12 cellular contexts compared by ENCODE assay signal in the genomic region with DNA sequence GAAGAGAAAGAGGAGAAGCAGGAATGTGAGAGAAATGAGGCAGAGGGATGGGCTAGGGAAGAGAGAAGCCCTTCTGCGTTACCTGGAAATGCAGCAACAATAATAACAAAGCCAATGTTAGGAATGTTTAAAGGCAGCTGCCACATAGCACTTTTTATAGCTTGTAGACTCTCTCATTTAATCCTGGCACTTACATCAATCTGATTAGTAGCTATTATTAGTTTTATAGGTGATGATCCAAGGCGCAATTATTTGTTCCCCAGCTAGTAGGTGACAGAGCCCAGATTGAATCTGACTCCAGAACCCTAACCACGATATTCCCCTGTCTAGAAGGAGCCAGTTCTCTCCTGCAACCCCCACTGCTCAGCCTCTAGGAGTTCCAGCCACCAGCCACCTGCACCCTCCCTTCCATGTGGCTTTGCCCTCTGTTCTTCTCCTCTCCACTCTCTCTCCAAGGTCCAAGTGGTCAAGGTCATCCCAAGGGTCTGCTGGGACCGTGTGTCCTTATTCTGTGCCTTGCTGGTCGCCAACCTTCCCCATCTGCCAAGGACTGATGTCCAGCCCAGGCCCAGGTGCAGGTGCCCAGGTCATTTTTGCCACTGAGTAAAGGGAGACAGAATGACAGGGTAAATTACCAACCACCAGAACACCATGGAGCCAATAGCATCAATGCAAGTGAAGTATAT. TPM values are rescaled to one million over a fixed set of nuclear protein-coding genes. Genes with fewer than 3 reads are reported as not detected.
DNase-seq lines count a peak whose midpoint lies in the region; ATAC-seq, FAIRE-seq and TF ChIP-seq lines count a peak whose summit lies in the region.
"Had no signal": no experiment of that assay in that cellular context is flagged by ENCODE, and none has a peak within 500 bp of the region (broad histone marks: within the 10 kb centered on the region; RNA-seq: fewer than 3 reads in every experiment).

No MANE protein-coding gene starts in this region.

- 35% methylated on average over 5 of the region's 5 CpGs for WGBS in A549 (ENCODE audit: missing lambda C conversion rate)
- 88% methylated on average over 4 of the region's 5 CpGs for WGBS in mesenchymal stem cell

- no peak overlapping the region for H3K4ac ChIP-seq in mesenchymal stem cell (ENCODE audit: low read depth in 1 of 2, low read length in 2 of 2)

- TF ChIP-seq POLR2A in A549 (IDR thresholded peaks at IDR 0.05; ENCODE audit: low read length) = no peak

- peak overlapping the region; percentile 72 for H2AK5ac ChIP-seq in mesenchymal stem cell (ENCODE audit: low read length, severe bottlenecking)

- H3K9ac ChIP-seq in mesenchymal stem cell (ENCODE audit: low read length) = no peak overlapping the region

- no peak overlapping the region for H3K14ac ChIP-seq in mesenchymal stem cell (ENCODE audit: low read length in 2 of 2)

- no peak for DNase-seq in A549 (ENCODE audit: low read depth in 1 of 2, low spot score in 1 of 2)
- no peak for DNase-seq in CD8-positive, alpha-beta T cell
- DNase-seq in RWPE2 (ENCODE audit: low spot score) = no peak
- no peak for DNase-seq in mesenchymal stem cell
- no peak for DNase-seq in NK-92 treated with Interleukin-12 subunit alpha and Interleukin-12 subunit beta, amount 100 ng/mL, for 24 hours (lab: John Stamatoyannopoulos, UW)
- no peak for DNase-seq in NCI-H146 (lab: John Stamatoyannopoulos, UW)
- DNase-seq in activated CD8-positive, alpha-beta memory T cell treated with anti-CD3 and anti-CD28 coated beads, Interleukin-2, amount 10 ng/mL, durations not matched to agents 7 days and 5 days = no peak
- DNase-seq: NCI-H524 treated with DMSO at 0.1 percent for 48 hours had no signal

- no peak for FAIRE-seq in A549 (lab: Jason Lieb, UNC)
- FAIRE-seq: bronchial epithelial cell, islet of Langerhans, pancreas had no signal

- no peak overlapping the region for H3K18ac ChIP-seq in mesenchymal stem cell (ENCODE audit: low read depth in 1 of 2, low read length in 2 of 2)

- CTCF ChIA-PET in A549 (lab: Yijun Ruan, JAX) = interaction anchor here (0.6 to 34.2 kb wide), 36 partner anchors 8 to 232 kb away, joined by 3 to 1600 read pairs (median 5); a partner anchor contains a TSS
- CTCF ChIA-PET in CD8-positive, alpha-beta T cell (lab: Charles Lee) = interaction anchor here (0.6 to 17.0 kb wide), 29 partner anchors 8 to 358 kb away, joined by 3 to 499 read pairs (median 4); a partner anchor contains a TSS
- CTCF ChIA-PET in activated CD8-positive, alpha-beta memory T cell treated with anti-CD3 and anti-CD28 coated beads, Interleukin-2, amount 10 ng/mL, durations not matched to agents 7 days and 5 days (lab: Charles Lee) = interaction anchor here (0.5 to 11.3 kb wide), 18 partner anchors 14 to 358 kb away, joined by 3 to 348 read pairs (median 4); no protein-coding TSS in a partner anchor

- H3K27me3 Mint-ChIP-seq in CD8-positive, alpha-beta T cell (ENCODE audit: low read depth) = peaks cover 5% of the 10 kb centered on the region
- H3K27me3 Mint-ChIP-seq in activated CD8-positive, alpha-beta memory T cell treated with anti-CD3 and anti-CD28 coated beads, Interleukin-2, amount 10 ng/mL, durations not matched to agents 7 days and 5 days = peaks cover 18% of the 10 kb centered on the region

- H3K79me1 ChIP-seq in mesenchymal stem cell (replicated peaks; ENCODE audit: low read length, poor library complexity, severe bottlenecking) = no peaks in the 10 kb centered on the region

- H3K4me1 Mint-ChIP-seq in CD8-positive, alpha-beta T cell (ENCODE audit: low read depth) = peaks cover 2% of the 10 kb centered on the region
- peaks cover 5% of the 10 kb centered on the region for H3K4me1 Mint-ChIP-seq in activated CD8-positive, alpha-beta memory T cell treated with anti-CD3 and anti-CD28 coated beads, Interleukin-2, amount 10 ng/mL, durations not matched to agents 7 days and 5 days

- H3K4me2 ChIP-seq in A549 (0 out of 3 replicates have a peak overlapping the region, but pooled peaks have one; percentile 14), mesenchymal stem cell (ENCODE audit: low read length, poor library complexity, severe bottlenecking) (no peak overlapping the region)

- H3K36me3 Mint-ChIP-seq in CD8-positive, alpha-beta T cell = no peaks in the 10 kb centered on the region
- no peaks in the 10 kb centered on the region for H3K36me3 Mint-ChIP-seq in activated CD8-positive, alpha-beta memory T cell treated with anti-CD3 and anti-CD28 coated beads, Interleukin-2, amount 10 ng/mL, durations not matched to agents 7 days and 5 days

- H2BK5ac ChIP-seq in mesenchymal stem cell (ENCODE audit: low read depth, low read length, poor library complexity, severe bottlenecking) = no peak overlapping the region

- peak in 1 of 2 experiments; percentile 3; a peak in 1 of 5 replicates for TF ChIP-seq RAD21 in A549 (conservative IDR thresholded peaks at IDR 0.05 in 1 of 2, IDR thresholded peaks at IDR 0.05 in 1 of 2)

- no peak overlapping the region for H3K4me3 Mint-ChIP-seq in CD8-positive, alpha-beta T cell
- H3K4me3 Mint-ChIP-seq in activated CD8-positive, alpha-beta memory T cell treated with anti-CD3 and anti-CD28 coated beads, Interleukin-2, amount 10 ng/mL, durations not matched to agents 7 days and 5 days = no peak overlapping the region

- H3K36me3 ChIP-seq in CD8-positive, alpha-beta T cell (ENCODE audit: insufficient read depth, low read length) = no peaks in the 10 kb centered on the region
- H3K36me3 ChIP-seq in RWPE2 (ENCODE audit: low read depth) (no peaks in the 10 kb centered on the region), mesenchymal stem cell (ENCODE audit: control insufficient read depth in 1 of 2, insufficient read depth in 2 of 2, low read depth in 1 of 2, low read length in 2 of 2) (no peaks in the 10 kb centered on the region)
- H3K36me3 ChIP-seq: pancreas, suprapubic skin had no signal

- no peak overlapping the region for H3K4me3 ChIP-seq in A549
- no peak overlapping the region for H3K4me3 ChIP-seq in CD8-positive, alpha-beta T cell (ENCODE audit: low read depth, low read length)
- H3K4me3 ChIP-seq in RWPE2 (ENCODE audit: severe bottlenecking) = no peak overlapping the region
- H3K4me3 ChIP-seq in mesenchymal stem cell (ENCODE audit: insufficient read depth in 1 of 2, low read depth in 1 of 2, low read length in 2 of 2) = no peak overlapping the region
- H3K4me3 ChIP-seq: pancreas, suprapubic skin had no signal

- H2AFZ ChIP-seq in mesenchymal stem cell (ENCODE audit: low read depth, low read length) = no peak overlapping the region

- H3K27ac ChIP-seq in A549 = peak overlapping the region; percentile 73 to 87
- no peak overlapping the region for H3K27ac ChIP-seq in CD8-positive, alpha-beta T cell (ENCODE audit: low read depth, low read length)
- no peak overlapping the region for H3K27ac ChIP-seq in RWPE2 (ENCODE audit: poor library complexity, severe bottlenecking)
- H3K27ac ChIP-seq in mesenchymal stem cell (ENCODE audit: low read length, poor library complexity, severe bottlenecking) = no peak overlapping the region
- H3K27ac ChIP-seq: pancreas had no signal

- no peak overlapping the region for H4K8ac ChIP-seq in mesenchymal stem cell (ENCODE audit: low read length)

- no peak overlapping the region for H2BK15ac ChIP-seq in mesenchymal stem cell (ENCODE audit: low read depth, poor library complexity, severe bottlenecking)

- TF ChIP-seq CTCF in A549 (IDR thresholded peaks at IDR 0.05) = no peak; the same call in 2 of the 3 replicates
- TF ChIP-seq CTCF in CD8-positive, alpha-beta T cell (IDR thresholded peaks at IDR 0.05) = peak; percentile 34
- TF ChIP-seq CTCF in RWPE2 (IDR thresholded peaks at IDR 0.05; ENCODE audit: poor library complexity, severe bottlenecking) = peak; percentile 84

- no peaks in the 10 kb centered on the region for H3K9me3 Mint-ChIP-seq in CD8-positive, alpha-beta T cell
- no peaks in the 10 kb centered on the region for H3K9me3 Mint-ChIP-seq in activated CD8-positive, alpha-beta memory T cell treated with anti-CD3 and anti-CD28 coated beads, Interleukin-2, amount 10 ng/mL, durations not matched to agents 7 days and 5 days (ENCODE audit: low read depth)

- ATAC-seq in A549 (peak in 1 of 2 experiments; percentile 10; a peak in 3 of 6 replicates), RWPE2 (ENCODE audit: low read depth) (no peak)
- no peak for ATAC-seq in CD8-positive, alpha-beta T cell
- ATAC-seq in activated CD8-positive, alpha-beta memory T cell treated with anti-CD3 and anti-CD28 coated beads, Interleukin-2, amount 10 ng/mL, durations not matched to agents 7 days and 5 days = no peak

- intact Hi-C loops in CD8-positive, alpha-beta T cell (cut with DNase I, micrococcal nuclease) = loop anchor here (1.0 kb wide), 2 partner anchors 47 to 192 kb away; no protein-coding TSS in a partner anchor

- no peaks in the 10 kb centered on the region for H3K27me3 ChIP-seq in CD8-positive, alpha-beta T cell (ENCODE audit: insufficient read depth, low read length)
- H3K27me3 ChIP-seq in RWPE2 (ENCODE audit: insufficient read depth, poor library complexity, severe bottlenecking) (no peaks in the 10 kb centered on the region), mesenchymal stem cell (ENCODE audit: control insufficient read depth in 1 of 2, insufficient read depth in 1 of 2, low read length in 2 of 2) (peaks cover 0 to 5% of the 10 kb centered on the region in 2 experiments)
- H3K27me3 ChIP-seq: pancreas, suprapubic skin had no signal

- POLR2A ChIA-PET in A549 (lab: Yijun Ruan, JAX) = interaction anchor here (0.5 to 2.8 kb wide), 6 partner anchors 36 to 193 kb away, joined by 3 to 21 read pairs (median 4); a partner anchor contains a TSS
- POLR2A ChIA-PET in CD8-positive, alpha-beta T cell (lab: Charles Lee) = interaction anchor here (0.6 kb wide), 1 partner anchor 268 kb away, joined by 9 read pairs; no protein-coding TSS in a partner anchor

- H4K91ac ChIP-seq in mesenchymal stem cell (ENCODE audit: low read length) = no peak overlapping the region

- H2BK120ac ChIP-seq in mesenchymal stem cell (ENCODE audit: low read depth, low read length) = no peak overlapping the region

- no peak overlapping the region for H3K27ac Mint-ChIP-seq in CD8-positive, alpha-beta T cell
- H3K27ac Mint-ChIP-seq in activated CD8-positive, alpha-beta memory T cell treated with anti-CD3 and anti-CD28 coated beads, Interleukin-2, amount 10 ng/mL, durations not matched to agents 7 days and 5 days = no peak overlapping the region

- TF ChIP-seq EP300 in A549 (IDR thresholded peaks at IDR 0.05) = no peak

- no peak overlapping the region for H3K23ac ChIP-seq in mesenchymal stem cell (ENCODE audit: low read length in 2 of 2)

- H3K9me3 ChIP-seq in A549 = no peaks in the 10 kb centered on the region
- H3K9me3 ChIP-seq in CD8-positive, alpha-beta T cell (ENCODE audit: low read length) = no peaks in the 10 kb centered on the region
- H3K9me3 ChIP-seq in RWPE2 (ENCODE audit: severe bottlenecking) = no peaks in the 10 kb centered on the region
- no peaks in the 10 kb centered on the region for H3K9me3 ChIP-seq in mesenchymal stem cell (ENCODE audit: control insufficient read depth, low read length)
- H3K9me3 ChIP-seq: pancreas, suprapubic skin had no signal

- peak overlapping the region in 1 of 2 experiments; percentile 0 for H2BK12ac ChIP-seq in mesenchymal stem cell (ENCODE audit: low read length in 2 of 2)

- H3K4me1 ChIP-seq in A549 = peaks cover 35% of the 10 kb centered on the region
- no peaks in the 10 kb centered on the region for H3K4me1 ChIP-seq in CD8-positive, alpha-beta T cell (ENCODE audit: insufficient read depth, low read length)
- H3K4me1 ChIP-seq in RWPE2 (ENCODE audit: insufficient read depth, poor library complexity, severe bottlenecking) = peaks cover 14% of the 10 kb centered on the region
- peaks cover 19% of the 10 kb centered on the region for H3K4me1 ChIP-seq in mesenchymal stem cell (ENCODE audit: control insufficient read depth, insufficient read depth, low read depth, low read length)
- H3K4me1 ChIP-seq: pancreas had no signal

RNA-seq across cellular contexts. Expression of a gene that starts 29.4 kb away (rescaled TPM):
- polyA plus RNA-seq in A549 (2011; rRNA removed) (13.9 and 15.2 TPM in 2 replicates), A549 (2017; fragmentation: RNase III; extraction: RNeasy Plus Mini Kit Qiagen cat#74134 plus additional on column Dnase treatment) (8.9 to 9.6 TPM (median 8.9 TPM) in 3 replicates)
- polyA plus RNA-seq in A549 (2012; cell fraction: cytosol; rRNA removed) = 5.2 and 7.2 TPM in 2 replicates
- 3.9 and 5.1 TPM in 2 replicates for polyA plus RNA-seq in A549 (2012; cell fraction: nucleus; rRNA removed)
- polyA minus RNA-seq in A549 (2011; rRNA and poly(A)+ RNA removed) = 12.4 and 15.7 TPM in 2 replicates
- 1 to 10 TPM; 6.0 to 6.3 TPM for total RNA-seq in CD8-positive, alpha-beta T cell
- polyA plus RNA-seq in mesenchymal stem cell (2013, experiment 1 of 2) = 8.8 TPM
- polyA plus RNA-seq in mesenchymal stem cell (2013, experiment 2 of 2) = 8.8 TPM
- 10 to 100 TPM; 11.3 to 12.0 TPM for total RNA-seq in activated CD8-positive, alpha-beta memory T cell treated with anti-CD3 and anti-CD28 coated beads, Interleukin-2, amount 10 ng/mL, durations not matched to agents 7 days and 5 days

RNA-seq across cellular contexts. Expression of a gene that starts 40.1 kb away (rescaled TPM):
- polyA plus RNA-seq in A549 (2011; rRNA removed) (12.5 and 18.1 TPM in 2 replicates), A549 (2017; fragmentation: RNase III; extraction: RNeasy Plus Mini Kit Qiagen cat#74134 plus additional on column Dnase treatment) (20.1 to 31.0 TPM (median 28.3 TPM) in 3 replicates)
- 15.1 and 25.7 TPM in 2 replicates for polyA plus RNA-seq in A549 (2012; cell fraction: cytosol; rRNA removed)
- 25.5 and 31.5 TPM in 2 replicates for polyA plus RNA-seq in A549 (2012; cell fraction: nucleus; rRNA removed)
- 11.5 and 15.0 TPM in 2 replicates for polyA minus RNA-seq in A549 (2011; rRNA and poly(A)+ RNA removed)
- total RNA-seq in CD8-positive, alpha-beta T cell = 10 to 100 TPM; 53.7 to 53.9 TPM
- 49.1 TPM for polyA plus RNA-seq in mesenchymal stem cell (2013, experiment 1 of 2)
- 48.1 TPM for polyA plus RNA-seq in mesenchymal stem cell (2013, experiment 2 of 2)
- 10 to 100 TPM; 19.7 to 24.9 TPM for total RNA-seq in activated CD8-positive, alpha-beta memory T cell treated with anti-CD3 and anti-CD28 coated beads, Interleukin-2, amount 10 ng/mL, durations not matched to agents 7 days and 5 days

Comparison
In these comparisons a context has a peak if more than half of its experiments do, and no peak if none do; other contexts are left out.
1. H3K27ac ChIP-seq: peak in A549 (2 of 2); none in CD8-positive, alpha-beta T cell (single experiment), RWPE2 (single experiment) and mesenchymal stem cell (single experiment).